Comparison of ENCODE assay signal across 34 cellular contexts in genomic region chr11:58731819-58732218, GRCh38. TPM values are rescaled to one million over a fixed set of nuclear protein-coding genes. Genes with fewer than 3 reads are reported as not detected.
"Had no signal": no experiment of that assay in that cellular context is flagged by ENCODE, and none has a peak within 500 bp of the region (broad histone marks: within the 10 kb centered on the region; RNA-seq: fewer than 3 reads in every experiment).

A gene with protein sequence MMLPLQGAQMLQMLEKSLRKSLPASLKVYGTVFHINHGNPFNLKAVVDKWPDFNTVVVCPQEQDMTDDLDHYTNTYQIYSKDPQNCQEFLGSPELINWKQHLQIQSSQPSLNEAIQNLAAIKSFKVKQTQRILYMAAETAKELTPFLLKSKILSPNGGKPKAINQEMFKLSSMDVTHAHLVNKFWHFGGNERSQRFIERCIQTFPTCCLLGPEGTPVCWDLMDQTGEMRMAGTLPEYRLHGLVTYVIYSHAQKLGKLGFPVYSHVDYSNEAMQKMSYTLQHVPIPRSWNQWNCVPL (minus strand): TSS chr11:58731943. CDS start chr11:58724496, 7,447 bp downstream.

- H3K27me3 ChIP-seq: gastrocnemius medialis, hepatocyte, neutrophil, pancreas, stomach, testis, tibial nerve, upper lobe of right lung, uterus had no signal

- ATAC-seq: esophagus mucosa; gastrocnemius medialis; left cardiac atrium; left ventricle myocardium superior; natural killer cell; pancreas; sciatic nerve; stimulated activated effector memory CD8-positive, alpha-beta T cell treated with anti-CD3 and anti-CD28 coated beads, Interleukin-12 subunit alpha, Interleukin-12 subunit beta, amount 100 ng/mL, for 72 hours; upper lobe of right lung had no signal

- H2AFZ ChIP-seq: hepatocyte had no signal

- H3K4me2 ChIP-seq: hepatocyte, smooth muscle cell had no signal

- H3K9me3 ChIP-seq: gastrocnemius medialis, neutrophil, pancreas, stomach, testis, tibial nerve, upper lobe of right lung, uterus had no signal

- H3K4me1 ChIP-seq: gastrocnemius medialis, testis, uterus had no signal

- H3K27ac ChIP-seq: dorsolateral prefrontal cortex, gastrocnemius medialis, hepatocyte, neutrophil, pancreas, stomach, testis, upper lobe of right lung, uterus had no signal

- H3K79me2 ChIP-seq: hepatocyte had no signal

- H3K36me3 ChIP-seq: gastrocnemius medialis, neutrophil, pancreas, stomach, tibial nerve, upper lobe of right lung, uterus had no signal

- FAIRE-seq: colon, pancreas had no signal

- H3K4me3 ChIP-seq: dorsolateral prefrontal cortex, gastrocnemius medialis, hepatocyte, lung, pancreas, smooth muscle cell, stomach, testis, tibial nerve, upper lobe of right lung, uterus had no signal

- DNase-seq: dorsolateral prefrontal cortex; effector CD4-positive, alpha-beta T cell; foreskin fibroblast; gastrocnemius medialis; head of caudate nucleus; left cardiac atrium; left ventricle myocardium superior; natural killer cell; pancreas; stimulated activated CD4-positive, alpha-beta T cell treated with anti-CD3 and anti-CD28 coated beads, Interleukin-12 subunit alpha, Interleukin-12 subunit beta, amount 100 ng/mL, for 4 hours; stimulated activated CD4-positive, alpha-beta T cell treated with anti-CD3 and anti-CD28 coated beads, Interleukin-1b, Interleukin-23, amount 100 ng/mL, for 48 hours; stimulated activated CD4-positive, alpha-beta T cell treated with anti-CD3 and anti-CD28 coated beads, Interleukin-4, amount 100 ng/mL, for 24 hours; stimulated activated naive CD4-positive, alpha-beta T cell treated with Interleukin-2 at 50 U/mL for 16 hours; stomach; substantia nigra; testis; upper lobe of right lung; uterus had no signal

RNA-seq across cellular contexts. Expression of the gene that starts here (rescaled TPM):
- total RNA-seq: cerebellum, esophagus mucosa, glomerular endothelial cell, kidney epithelial cell, lung, mononuclear cell, natural killer cell, neural crest cell, posterior vena cava, pulmonary artery endothelial cell, smooth muscle cell, stomach, upper lobe of right lung, uterus had no signal
- polyA plus RNA-seq: lung, pancreas, smooth muscle cell, stomach had no signal
